Comparison of ENCODE assay signal across 8 cellular contexts in genomic region chr17:67824735-67825626, GRCh38. TPM values are rescaled to one million over a fixed set of nuclear protein-coding genes. Genes with fewer than 3 reads are reported as not detected.
A peak's percentile ranks its signal among the peaks of the same experiment; 100 is the strongest.
DNase-seq lines count a peak whose midpoint lies in the region; ATAC-seq and TF ChIP-seq lines count a peak whose summit lies in the region.

Gene BPTF (plus strand): TSS chr17:67825503. CDS start chr17:67825725, 222 bp downstream.

- peak within 1 kb of the TSS; percentile 94 for H3K27ac ChIP-seq in caudate nucleus (ENCODE audit: low read depth, low read length)

- no peaks in the 10 kb centered on the region for H3K27me3 Mint-ChIP-seq in activated B cell treated with CpG ODN at 0.5 μM for 24 hours

- DNase-seq in AG08396 (ENCODE audit: low spot score) (peak; percentile 96), NCI-H226 (peak; percentile 85), activated B cell treated with CpG ODN at 0.5 μM for 24 hours (peak; percentile 94), caudate nucleus (lab: John Stamatoyannopoulos, UW) (peak in 59 of 61 donors; percentile 38 to 94 (median 84)), islet precursor cell (peak; percentile 96)
- DNase-seq in stimulated activated CD4-positive, alpha-beta T cell treated with anti-CD3 and anti-CD28 coated beads, Interleukin-12 subunit alpha, Interleukin-12 subunit beta, amount 100 ng/mL, for 48 hours (ENCODE audit: low read depth in 2 of 3, low spot score in 1 of 3): peak; percentile 84 to 87 (median 85)

- no peaks in the 10 kb centered on the region for H3K9me3 Mint-ChIP-seq in activated B cell treated with CpG ODN at 0.5 μM for 24 hours

- peak within 1 kb of the TSS; percentile 96 for H3K27ac Mint-ChIP-seq in activated B cell treated with CpG ODN at 0.5 μM for 24 hours

- peaks cover 18% of the 10 kb centered on the region for H3K36me3 Mint-ChIP-seq in activated B cell treated with CpG ODN at 0.5 μM for 24 hours (ENCODE audit: low read depth)

- CTCF ChIA-PET in activated B cell treated with CpG ODN at 0.5 μM for 24 hours (lab: Charles Lee): interaction anchor here (0.6 to 4.1 kb wide), 4 partner anchors 12 to 107 kb away, joined by 3 to 33 read pairs (median 14); partner anchors contain the start of gene NOL11

- peaks cover 67% of the 10 kb centered on the region for H3K4me1 Mint-ChIP-seq in activated B cell treated with CpG ODN at 0.5 μM for 24 hours

- intact Hi-C loops in activated B cell treated with CpG ODN at 0.5 μM for 24 hours (cut with micrococcal nuclease): loop anchor here (1.0 to 10.0 kb wide), 6 partner anchors 12 to 1690 kb away; partner anchors contain the start of gene NOL11

- ATAC-seq in GM18907 (IDR thresholded peaks at IDR 0.05; ENCODE audit: unreplicated experiment) (peak; percentile 85), HG03159 (IDR thresholded peaks at IDR 0.05; ENCODE audit: unreplicated experiment) (peak; percentile 77), activated B cell treated with CpG ODN at 0.5 μM for 24 hours (ENCODE audit: low read depth) (peak; percentile 77)

- POLR2A ChIA-PET in activated B cell treated with CpG ODN at 0.5 μM for 24 hours (lab: Charles Lee): interaction anchor here (0.5 to 6.2 kb wide), 16 partner anchors 10 to 1502 kb away, joined by 3 to 112 read pairs (median 4); partner anchors contain the start of genes ABCA5, NOL11 and PRKAR1A

- H3K4me3 Mint-ChIP-seq in activated B cell treated with CpG ODN at 0.5 μM for 24 hours: peak within 1 kb of the TSS; percentile 98

- no peak for TF ChIP-seq CTCF in activated B cell treated with CpG ODN at 0.5 μM for 24 hours (IDR thresholded peaks at IDR 0.05)

RNA-seq across cellular contexts. Expression of gene BPTF, which starts in this region (rescaled TPM):
- 166 and 174 TPM in 2 replicates for total RNA-seq in activated B cell treated with CpG ODN at 0.5 μM for 24 hours

Comparison
In these comparisons a context has a peak if more than half of its experiments do, and no peak if none do; other contexts are left out.
1. Peak in every context shown above with its lines: DNase-seq, ATAC-seq and H3K27ac ChIP-seq.